Comparison of ENCODE assay signal across 1 cellular context in genomic region chr17:75590849-75591721, GRCh38.
A peak's percentile ranks its signal among the peaks of the same experiment; 100 is the strongest.
TF ChIP-seq lines count a peak whose summit lies in the region.

No MANE protein-coding gene starts in this region.

TF ChIP-seq in GM12878, 131 proteins besides CTCF, POLR2A, EP300 and RAD21:
- peak; percentile 11 for TF ChIP-seq USF1 (IDR thresholded peaks at IDR 0.05; ENCODE audit: borderline replicate concordance, extremely low read length, insufficient read depth, low read depth, low read length)
- TF ChIP-seq POLR2AphosphoS2 (IDR thresholded peaks at IDR 0.05; ENCODE audit: low read depth, low read length): no peak
